In the genomic region with DNA sequence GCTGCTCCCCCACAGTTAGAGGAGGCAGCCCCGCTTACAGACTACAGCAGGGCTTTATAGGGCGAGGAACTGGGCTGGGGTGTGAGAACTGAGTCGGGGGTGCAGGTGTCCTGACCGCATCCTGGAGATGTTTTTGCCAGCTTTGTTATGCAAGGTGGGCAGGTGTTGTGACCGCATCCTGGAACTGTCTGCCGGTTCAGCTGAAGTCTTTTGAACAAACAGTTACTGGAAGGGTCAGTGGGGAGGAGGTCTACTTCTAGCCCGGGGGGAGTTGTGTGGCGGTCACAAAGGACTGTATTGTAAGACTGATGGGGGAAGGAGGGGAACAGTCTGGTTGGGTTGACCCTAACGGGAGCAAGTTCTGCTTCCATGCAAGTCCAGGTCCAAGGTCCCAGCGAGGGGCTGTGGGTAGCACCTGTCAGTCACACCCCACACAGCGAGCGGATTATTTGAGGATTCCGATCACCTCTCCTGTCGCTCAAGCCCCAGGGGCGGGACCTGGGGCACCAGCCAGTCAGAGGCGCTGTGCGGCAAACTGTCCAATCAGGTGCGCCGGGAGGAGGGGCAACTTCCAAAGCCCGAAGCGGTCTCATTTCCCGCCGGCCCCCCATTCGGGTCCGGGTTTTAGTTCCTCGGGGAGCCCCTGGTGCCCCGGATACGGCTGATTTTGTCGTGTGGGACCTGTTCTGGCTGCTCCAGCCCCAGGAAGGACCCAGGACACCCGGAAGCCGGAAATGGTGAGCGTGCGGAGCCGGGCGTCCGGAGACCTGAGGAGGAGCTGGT, we compare ENCODE assay signal across 1 cellular context.
TF ChIP-seq lines count a peak whose summit lies in the region.

ZNF101 (plus strand) TSS at position 610 of the 783 bp plus-strand sequence; CDS start at position 735, 125 bp downstream.

TF ChIP-seq in HepG2, 621 proteins besides CTCF, POLR2A, EP300 and RAD21 (continued from another document and continues in another):
- TF ChIP-seq ZNF326 (CRISPR knock-in tag; IDR thresholded peaks at IDR 0.05; ENCODE audit: borderline replicate concordance) (no peak), ZSCAN9 (CRISPR knock-in tag; IDR thresholded peaks at IDR 0.05; ENCODE audit: borderline replicate concordance) (peak; percentile 67; the same call in 1 of the 2 replicates), ZFP36L1 (CRISPR knock-in tag; IDR thresholded peaks at IDR 0.05) (no peak), ZNF292 (CRISPR knock-in tag; IDR thresholded peaks at IDR 0.05; ENCODE audit: borderline replicate concordance, low read depth) (peak; percentile 46), CSRNP2 (CRISPR knock-in tag; conservative IDR thresholded peaks at IDR 0.05; ENCODE audit: low read depth) (no peak), ZNF432 (CRISPR knock-in tag; IDR thresholded peaks at IDR 0.05; ENCODE audit: borderline replicate concordance) (no peak), ZNF850 (CRISPR knock-in tag; conservative IDR thresholded peaks at IDR 0.05) (no peak), ZNF282 (IDR thresholded peaks at IDR 0.05; ENCODE audit: partially characterized antibody) (no peak), RBFOX2 (IDR thresholded peaks at IDR 0.05; ENCODE audit: low read depth, low read length) (peak; percentile 90), ZNF605 (CRISPR knock-in tag; IDR thresholded peaks at IDR 0.05) (peak; percentile 79), SRSF1 (optimal IDR thresholded peaks at IDR 0.05; ENCODE audit: low read depth, low read length) (peak; percentile 10), PLRG1 (conservative IDR thresholded peaks at IDR 0.05) (no peak), RXRB (CRISPR knock-in tag; IDR thresholded peaks at IDR 0.05; ENCODE audit: borderline replicate concordance) (peak; percentile 91), POGZ (CRISPR knock-in tag; IDR thresholded peaks at IDR 0.05) (0 out of 2 replicates have a peak, but pooled peaks have one; percentile 36), NR2F1 (CRISPR knock-in tag; IDR thresholded peaks at IDR 0.05) (peak; percentile 43 to 57; a peak in 2 of 4 replicates), MYPOP (CRISPR knock-in tag; IDR thresholded peaks at IDR 0.05) (no peak; the same call in 1 of the 2 replicates), ISX (CRISPR knock-in tag; conservative IDR thresholded peaks at IDR 0.05) (no peak), KAT2B (IDR thresholded peaks at IDR 0.05; ENCODE audit: borderline replicate concordance, low read depth, low read length) (no peak), SP140L (CRISPR knock-in tag; IDR thresholded peaks at IDR 0.05; ENCODE audit: borderline replicate concordance) (no peak), ZNF709 (CRISPR knock-in tag; IDR thresholded peaks at IDR 0.05) (no peak; the same call in none of the 2 replicates), PTBP1 (IDR thresholded peaks at IDR 0.05; ENCODE audit: low read depth, low read length, poor library complexity, severe bottlenecking) (no peak), PITX1 (CRISPR knock-in tag; IDR thresholded peaks at IDR 0.05) (no peak; the same call in none of the 2 replicates), ELF4 (CRISPR knock-in tag; IDR thresholded peaks at IDR 0.05; ENCODE audit: borderline replicate concordance) (peak; percentile 61; the same call in 1 of the 2 replicates), RFXANK (CRISPR knock-in tag; IDR thresholded peaks at IDR 0.05) (no peak), ARNTL (CRISPR knock-in tag; IDR thresholded peaks at IDR 0.05) (peak; percentile 85), ZNF646 (CRISPR knock-in tag; IDR thresholded peaks at IDR 0.05) (no peak; the same call in 1 of the 2 replicates), PAWR (CRISPR knock-in tag; IDR thresholded peaks at IDR 0.05; ENCODE audit: borderline replicate concordance) (no peak), ZSCAN31 (CRISPR knock-in tag; IDR thresholded peaks at IDR 0.05; ENCODE audit: low read depth) (0 out of 2 replicates have a peak, but pooled peaks have one; percentile 52), ZBTB42 (CRISPR knock-in tag; IDR thresholded peaks at IDR 0.05) (no peak)
- TF ChIP-seq, protein P1, sequence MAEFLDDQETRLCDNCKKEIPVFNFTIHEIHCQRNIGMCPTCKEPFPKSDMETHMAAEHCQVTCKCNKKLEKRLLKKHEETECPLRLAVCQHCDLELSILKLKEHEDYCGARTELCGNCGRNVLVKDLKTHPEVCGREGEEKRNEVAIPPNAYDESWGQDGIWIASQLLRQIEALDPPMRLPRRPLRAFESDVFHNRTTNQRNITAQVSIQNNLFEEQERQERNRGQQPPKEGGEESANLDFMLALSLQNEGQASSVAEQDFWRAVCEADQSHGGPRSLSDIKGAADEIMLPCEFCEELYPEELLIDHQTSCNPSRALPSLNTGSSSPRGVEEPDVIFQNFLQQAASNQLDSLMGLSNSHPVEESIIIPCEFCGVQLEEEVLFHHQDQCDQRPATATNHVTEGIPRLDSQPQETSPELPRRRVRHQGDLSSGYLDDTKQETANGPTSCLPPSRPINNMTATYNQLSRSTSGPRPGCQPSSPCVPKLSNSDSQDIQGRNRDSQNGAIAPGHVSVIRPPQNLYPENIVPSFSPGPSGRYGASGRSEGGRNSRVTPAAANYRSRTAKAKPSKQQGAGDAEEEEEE (CRISPR knock-in tag; IDR thresholded peaks at IDR 0.05; ENCODE audit: borderline replicate concordance): no peak
- TF ChIP-seq, protein P2, sequence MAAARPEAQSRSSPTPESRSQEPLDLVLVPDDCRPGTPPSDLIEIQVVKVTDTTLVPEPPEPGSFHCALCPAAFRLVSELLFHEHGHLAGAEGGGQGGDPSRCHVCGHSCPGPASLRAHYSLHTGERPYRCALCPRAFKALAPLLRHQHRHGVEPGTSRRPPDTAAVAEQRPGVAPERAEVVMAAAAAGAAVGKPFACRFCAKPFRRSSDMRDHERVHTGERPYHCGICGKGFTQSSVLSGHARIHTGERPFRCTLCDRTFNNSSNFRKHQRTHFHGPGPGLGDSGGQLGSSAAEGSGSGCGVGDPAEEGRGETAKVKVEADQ (CRISPR knock-in tag; IDR thresholded peaks at IDR 0.05; ENCODE audit: borderline replicate concordance): no peak
- TF ChIP-seq, protein P3, sequence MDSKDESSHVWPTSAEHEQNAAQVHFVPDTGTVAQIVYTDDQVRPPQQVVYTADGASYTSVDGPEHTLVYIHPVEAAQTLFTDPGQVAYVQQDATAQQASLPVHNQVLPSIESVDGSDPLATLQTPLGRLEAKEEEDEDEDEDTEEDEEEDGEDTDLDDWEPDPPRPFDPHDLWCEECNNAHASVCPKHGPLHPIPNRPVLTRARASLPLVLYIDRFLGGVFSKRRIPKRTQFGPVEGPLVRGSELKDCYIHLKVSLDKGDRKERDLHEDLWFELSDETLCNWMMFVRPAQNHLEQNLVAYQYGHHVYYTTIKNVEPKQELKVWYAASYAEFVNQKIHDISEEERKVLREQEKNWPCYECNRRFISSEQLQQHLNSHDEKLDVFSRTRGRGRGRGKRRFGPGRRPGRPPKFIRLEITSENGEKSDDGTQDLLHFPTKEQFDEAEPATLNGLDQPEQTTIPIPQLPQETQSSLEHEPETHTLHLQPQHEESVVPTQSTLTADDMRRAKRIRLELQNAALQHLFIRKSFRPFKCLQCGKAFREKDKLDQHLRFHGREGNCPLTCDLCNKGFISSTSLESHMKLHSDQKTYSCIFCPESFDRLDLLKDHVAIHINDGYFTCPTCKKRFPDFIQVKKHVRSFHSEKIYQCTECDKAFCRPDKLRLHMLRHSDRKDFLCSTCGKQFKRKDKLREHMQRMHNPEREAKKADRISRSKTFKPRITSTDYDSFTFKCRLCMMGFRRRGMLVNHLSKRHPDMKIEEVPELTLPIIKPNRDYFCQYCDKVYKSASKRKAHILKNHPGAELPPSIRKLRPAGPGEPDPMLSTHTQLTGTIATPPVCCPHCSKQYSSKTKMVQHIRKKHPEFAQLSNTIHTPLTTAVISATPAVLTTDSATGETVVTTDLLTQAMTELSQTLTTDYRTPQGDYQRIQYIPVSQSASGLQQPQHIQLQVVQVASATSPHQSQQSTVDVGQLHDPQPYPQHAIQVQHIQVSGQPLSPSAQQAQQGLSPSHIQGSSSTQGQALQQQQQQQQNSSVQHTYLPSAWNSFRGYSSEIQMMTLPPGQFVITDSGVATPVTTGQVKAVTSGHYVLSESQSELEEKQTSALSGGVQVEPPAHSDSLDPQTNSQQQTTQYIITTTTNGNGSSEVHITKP (CRISPR knock-in tag; IDR thresholded peaks at IDR 0.05; ENCODE audit: low read depth): peak; percentile 92
- TF ChIP-seq, protein P4, sequence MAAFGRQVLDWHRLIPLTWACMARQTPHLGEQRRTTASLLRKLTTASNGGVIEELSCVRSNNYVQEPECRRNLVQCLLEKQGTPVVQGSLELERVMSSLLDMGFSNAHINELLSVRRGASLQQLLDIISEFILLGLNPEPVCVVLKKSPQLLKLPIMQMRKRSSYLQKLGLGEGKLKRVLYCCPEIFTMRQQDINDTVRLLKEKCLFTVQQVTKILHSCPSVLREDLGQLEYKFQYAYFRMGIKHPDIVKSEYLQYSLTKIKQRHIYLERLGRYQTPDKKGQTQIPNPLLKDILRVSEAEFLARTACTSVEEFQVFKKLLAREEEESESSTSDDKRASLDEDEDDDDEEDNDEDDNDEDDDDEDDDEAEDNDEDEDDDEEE (CRISPR knock-in tag; IDR thresholded peaks at IDR 0.05): 0 out of 2 replicates have a peak, but pooled peaks have one; percentile 54
- TF ChIP-seq, protein P5, sequence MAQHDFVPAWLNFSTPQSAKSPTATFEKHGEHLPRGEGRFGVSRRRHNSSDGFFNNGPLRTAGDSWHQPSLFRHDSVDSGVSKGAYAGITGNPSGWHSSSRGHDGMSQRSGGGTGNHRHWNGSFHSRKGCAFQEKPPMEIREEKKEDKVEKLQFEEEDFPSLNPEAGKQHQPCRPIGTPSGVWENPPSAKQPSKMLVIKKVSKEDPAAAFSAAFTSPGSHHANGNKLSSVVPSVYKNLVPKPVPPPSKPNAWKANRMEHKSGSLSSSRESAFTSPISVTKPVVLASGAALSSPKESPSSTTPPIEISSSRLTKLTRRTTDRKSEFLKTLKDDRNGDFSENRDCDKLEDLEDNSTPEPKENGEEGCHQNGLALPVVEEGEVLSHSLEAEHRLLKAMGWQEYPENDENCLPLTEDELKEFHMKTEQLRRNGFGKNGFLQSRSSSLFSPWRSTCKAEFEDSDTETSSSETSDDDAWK (CRISPR knock-in tag; IDR thresholded peaks at IDR 0.05): no peak
